8 cellular contexts compared by ENCODE assay signal in the genomic region with DNA sequence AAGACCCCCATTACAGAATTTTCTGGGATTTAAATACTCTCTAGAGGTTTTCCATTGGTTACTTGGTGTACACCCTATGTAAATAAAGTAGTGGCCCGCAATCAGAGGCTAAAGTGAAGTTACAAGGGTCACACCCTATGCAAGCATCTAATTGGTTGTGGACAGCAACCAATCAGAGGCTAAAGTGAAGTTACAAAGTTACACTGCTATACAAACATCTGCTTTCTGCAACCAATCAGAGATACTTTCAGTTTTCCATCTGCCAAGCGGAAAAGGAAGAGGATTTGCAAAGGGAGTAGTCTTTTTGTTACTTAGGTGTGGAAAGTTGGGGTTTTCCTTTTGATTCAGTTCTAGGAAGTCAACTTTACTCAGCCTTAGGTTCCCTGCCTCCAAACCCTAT. TPM values are rescaled to one million over a fixed set of nuclear protein-coding genes. Genes with fewer than 3 reads are reported as not detected.
A peak's percentile ranks its signal among the peaks of the same experiment; 100 is the strongest.
DNase-seq lines count a peak whose midpoint lies in the region; ATAC-seq and TF ChIP-seq lines count a peak whose summit lies in the region.

No MANE protein-coding gene starts in this region.

- no peak overlapping the region for H3K23ac ChIP-seq in H9 (ENCODE audit: insufficient read length, low read depth, low read length)

- H3K27ac Mint-ChIP-seq in Caco-2 (ENCODE audit: unreplicated experiment) (no peak overlapping the region), H9 (no peak overlapping the region)
- peak overlapping the region in 9 of 10 donors; percentile 66 to 100 (median 89) for H3K27ac Mint-ChIP-seq in naive thymus-derived CD8-positive, alpha-beta T cell

- no peak overlapping the region for H2BK12ac ChIP-seq in H9 (ENCODE audit: insufficient read length, low read depth, low read length)

- H3K36me3 ChIP-seq in Caco-2 (ENCODE audit: control insufficient read depth, insufficient read depth, low read length) (no peaks in the 10 kb centered on the region), MG63 (peaks cover 3% of the 10 kb centered on the region; the same call in 1 of the 2 replicates)

- POLR2A ChIA-PET in Caco-2 (lab: Charles Lee), result no interaction called here
- POLR2A ChIA-PET in naive thymus-derived CD8-positive, alpha-beta T cell (lab: Charles Lee), result interaction anchor here (1.1 to 2.8 kb wide), 3 partner anchors 107 to 122 kb away, joined by 3 to 10 read pairs (median 6); a partner anchor contains a TSS

- no peak overlapping the region for H2AFZ ChIP-seq in H9 (ENCODE audit: low read length)

- no peaks in the 10 kb centered on the region for H3K27me3 Mint-ChIP-seq in Caco-2 (ENCODE audit: insufficient read depth, unreplicated experiment)
- no peaks in the 10 kb centered on the region for H3K27me3 Mint-ChIP-seq in naive thymus-derived CD8-positive, alpha-beta T cell
- no peaks in the 10 kb centered on the region for H3K27me3 Mint-ChIP-seq in H9 (ENCODE audit: low read depth)

- no peak overlapping the region for H2AK5ac ChIP-seq in H9 (ENCODE audit: insufficient read length, low read length)

- H2BK20ac ChIP-seq in H9 (ENCODE audit: low read depth, low read length, poor library complexity, severe bottlenecking), result no peak overlapping the region

- no TSS peak for BruUV-seq in Caco-2 (replicated peaks; lab: Mats Ljungman, UMichigan)

- intact Hi-C loops in Caco-2 (cut with micrococcal nuclease; ENCODE audit: unreplicated experiment), result loop anchor here (5.0 to 10.0 kb wide), 2 partner anchors 109 to 317 kb away; a partner anchor contains a TSS

- WGBS in H9 (ENCODE audit: extremely low coverage, insufficient read length, low lambda C conversion rate), result no CpG with 5 or more reads among the region's 2 CpGs

- no peak overlapping the region for H3T11ph ChIP-seq in H9 (ENCODE audit: low read length)

- H3K56ac ChIP-seq in H9 (ENCODE audit: insufficient read length, low read depth, low read length), result no peak overlapping the region

- DNase-seq in Caco-2, result peak; percentile 35 to 49
- DNase-seq in MG63, result peak; percentile 19
- peak; percentile 66 for DNase-seq in dermis blood vessel endothelial cell
- DNase-seq in naive thymus-derived CD8-positive, alpha-beta T cell, result peak in 8 of 10 donors; percentile 1 to 61 (median 40)
- no peak for DNase-seq in GM10266 (ENCODE audit: extremely low spot score)
- no peak for DNase-seq in DMS79 (lab: John Stamatoyannopoulos, UW)
- no peak for DNase-seq in stimulated activated CD4-positive, alpha-beta T cell treated with anti-CD3 and anti-CD28 coated beads, Interleukin-15, amount 100 ng/mL, for 24 hours
- no peak for DNase-seq in H9

- H3K79me2 ChIP-seq in H9 (ENCODE audit: insufficient read depth, low read length), result peaks cover 16% of the 10 kb centered on the region; the same call in 1 of the 2 replicates

- H3K4me3 ChIP-seq in Caco-2 (ENCODE audit: low read depth, low read length), result no peak overlapping the region; the same call in 1 of the 2 replicates
- peak overlapping the region; percentile 36 for H3K4me3 ChIP-seq in MG63

- H4K20me1 ChIP-seq in H9 (ENCODE audit: control insufficient read depth, insufficient read depth, insufficient read length), result no peaks in the 10 kb centered on the region

- H3K4me1 ChIP-seq in Caco-2 (peaks cover 4% of the 10 kb centered on the region; the same call in 1 of the 2 replicates), H9 (ENCODE audit: insufficient read depth, low read length) (0 out of 2 replicates have a peak, but pooled peaks cover 2% of the 10 kb centered on the region)

- no peak overlapping the region for H3K18ac ChIP-seq in H9 (ENCODE audit: insufficient read length, low read depth, low read length)

- H4K5ac ChIP-seq in H9 (ENCODE audit: insufficient read length, low read depth, low read length), result no peak overlapping the region

- no peaks in the 10 kb centered on the region for H3K79me1 ChIP-seq in H9 (ENCODE audit: insufficient read depth, low read depth, low read length, poor library complexity, severe bottlenecking)

- no peaks in the 10 kb centered on the region for H3K23me2 ChIP-seq in H9 (ENCODE audit: insufficient read length, low read depth, low read length, poor library complexity, severe bottlenecking)

- no peak overlapping the region for H2BK15ac ChIP-seq in H9 (ENCODE audit: low read depth, low read length)

- no peak overlapping the region for H2BK5ac ChIP-seq in H9 (ENCODE audit: insufficient read length, low read length)

- no peaks in the 10 kb centered on the region for H3K27me3 ChIP-seq in Caco-2 (replicated peaks; ENCODE audit: control insufficient read depth, insufficient read depth, low read length)
- no peaks in the 10 kb centered on the region for H3K27me3 ChIP-seq in MG63
- H3K27me3 ChIP-seq in H9 (ENCODE audit: insufficient read depth, low read length), result no peaks in the 10 kb centered on the region

- no peak overlapping the region for H3K27ac ChIP-seq in H9 (ENCODE audit: insufficient read length, low read depth, low read length)

- H3K36me3 Mint-ChIP-seq in Caco-2 (ENCODE audit: insufficient read depth, unreplicated experiment) (peaks cover 10% of the 10 kb centered on the region), H9 (ENCODE audit: insufficient read depth in 1 of 3, low read depth in 3 of 3) (peaks cover 4 to 7% (median 5%) of the 10 kb centered on the region in 3 experiments; a peak in 4 of 7 replicates)
- H3K36me3 Mint-ChIP-seq in naive thymus-derived CD8-positive, alpha-beta T cell, result peaks cover 0 to 4% (median 0%) of the 10 kb centered on the region in 3 donors

- H4K91ac ChIP-seq in H9 (ENCODE audit: insufficient read length, low read depth, low read length), result no peak overlapping the region

- no peak overlapping the region for H3K4me2 ChIP-seq in H9 (ENCODE audit: insufficient read depth, insufficient read length, low read length)

- no peaks in the 10 kb centered on the region for H3K4me1 Mint-ChIP-seq in Caco-2 (ENCODE audit: low read depth, unreplicated experiment)
- H3K4me1 Mint-ChIP-seq in naive thymus-derived CD8-positive, alpha-beta T cell, result peaks cover 7 to 31% (median 20%) of the 10 kb centered on the region in 4 donors
- peaks cover 9 to 14% of the 10 kb centered on the region in 2 experiments for H3K4me1 Mint-ChIP-seq in H9

- CTCF ChIA-PET in Caco-2 (lab: Charles Lee), result no interaction called here

- no peak overlapping the region for H3K9ac ChIP-seq in H9 (ENCODE audit: extremely low read depth, insufficient read length, low read length)

- no peak overlapping the region for H3K4ac ChIP-seq in H9 (ENCODE audit: low read depth, low read length)

- H4K8ac ChIP-seq in H9 (replicated peaks; ENCODE audit: insufficient read length, low read depth, low read length), result no peak overlapping the region

- ATAC-seq in naive thymus-derived CD8-positive, alpha-beta T cell, result peak; percentile 44 to 45

- TF ChIP-seq CTCF in Caco-2 (IDR thresholded peaks at IDR 0.05; ENCODE audit: insufficient read depth in 1 of 2, low read depth in 1 of 2, low read length in 1 of 2, severe bottlenecking in 1 of 2, unreplicated experiment in 1 of 2) (no peak), GM10266 (IDR thresholded peaks at IDR 0.05; ENCODE audit: control insufficient read depth, insufficient read depth, low read depth, missing control alignments) (no peak), H9 (conservative IDR thresholded peaks at IDR 0.05) (no peak)

- H3K9me3 ChIP-seq in Caco-2 (no peaks in the 10 kb centered on the region), MG63 (no peaks in the 10 kb centered on the region), H9 (ENCODE audit: control insufficient read depth, low read depth, low read length) (peaks cover 19% of the 10 kb centered on the region)

- H3K9me3 Mint-ChIP-seq in Caco-2 (ENCODE audit: unreplicated experiment), result no peaks in the 10 kb centered on the region
- H3K9me3 Mint-ChIP-seq in naive thymus-derived CD8-positive, alpha-beta T cell, result no peaks in the 10 kb centered on the region
- peaks cover 54 to 58% of the 10 kb centered on the region in 2 experiments for H3K9me3 Mint-ChIP-seq in H9

- no peak overlapping the region for H2BK120ac ChIP-seq in H9 (ENCODE audit: low read depth, low read length, poor library complexity, severe bottlenecking)

- H3K4me3 Mint-ChIP-seq in Caco-2 (ENCODE audit: unreplicated experiment), result peak overlapping the region; percentile 42
- H3K4me3 Mint-ChIP-seq in naive thymus-derived CD8-positive, alpha-beta T cell, result peak overlapping the region; percentile 12 to 99 (median 77)
- no peak overlapping the region for H3K4me3 Mint-ChIP-seq in H9

- no peak overlapping the region for H3K14ac ChIP-seq in H9 (ENCODE audit: insufficient read depth, low read length)

RNA-seq across cellular contexts. Expression of a gene that starts 2.0 kb away (rescaled TPM):
- total RNA-seq in Caco-2 (2022), result 61.2 and 71.4 TPM in 2 replicates
- total RNA-seq in MG63 (2014; rRNA removed; shearing (Covaris generic); ENCODE audit: low replicate concordance), result 17.1 and 44.3 TPM in 2 replicates
- total RNA-seq in dermis blood vessel endothelial cell, result 101 and 115 TPM in 2 replicates
- 100 to 1,000 TPM; 125 to 126 TPM for total RNA-seq in naive thymus-derived CD8-positive, alpha-beta T cell
- polyA plus RNA-seq in naive thymus-derived CD8-positive, alpha-beta T cell, result 10 to 100 TPM; 33.6 to 60.8 (median 48.0) TPM
- 76.0 and 81.3 TPM in 2 replicates for total RNA-seq in H9 (2021)

Comparison
In these comparisons a context has a peak if more than half of its experiments do, and no peak if none do; other contexts are left out.
1. DNase-seq: peak in Caco-2 (2 of 2), MG63 (single experiment), dermis blood vessel endothelial cell (single experiment) and naive thymus-derived CD8-positive, alpha-beta T cell (8 of 10); none in GM10266 (single experiment), DMS79 (single experiment), stimulated activated CD4-positive, alpha-beta T cell treated with anti-CD3 and anti-CD28 coated beads, Interleukin-15, amount 100 ng/mL, for 24 hours (single experiment) and H9 (single experiment).
2. H3K27ac Mint-ChIP-seq: peak in naive thymus-derived CD8-positive, alpha-beta T cell (9 of 10); none in Caco-2 (single experiment) and H9 (0 of 3).
3. H3K4me3 Mint-ChIP-seq: peak in Caco-2 (single experiment) and naive thymus-derived CD8-positive, alpha-beta T cell (10 of 10); none in H9 (0 of 2).